ENCODE assay signal across 12 cellular contexts in genomic region chr2:61885896-61886603, GRCh38. TPM values are rescaled to one million over a fixed set of nuclear protein-coding genes. Genes with fewer than 3 reads are reported as not detected.
DNase-seq lines count a peak whose midpoint lies in the region; TF ChIP-seq lines count a peak whose summit lies in the region.
"Had no signal": no experiment of that assay in that cellular context is flagged by ENCODE, and none has a peak within 500 bp of the region (broad histone marks: within the 10 kb centered on the region; RNA-seq: fewer than 3 reads in every experiment).

No MANE protein-coding gene starts in this region.

- H4K20me1 ChIP-seq in MM.1S (ENCODE audit: insufficient read depth, low read length), result peaks cover 25% of the 10 kb centered on the region
- peaks cover 38% of the 10 kb centered on the region for H4K20me1 ChIP-seq in osteoblast (ENCODE audit: insufficient read depth, low read length)

- no peaks in the 10 kb centered on the region for H3F3A ChIP-seq in MM.1S (ENCODE audit: insufficient read depth, low read length)

- peak overlapping the region; percentile 98 for H3K4me3 Mint-ChIP-seq in T-helper 1 cell treated with Interleukin-12 subunit alpha and Interleukin-12 subunit beta and Interleukin-4 antibody, amounts not matched to agents 30 μg/mL and 1 μg/mL, for 36 hours
- no peak overlapping the region for H3K4me3 Mint-ChIP-seq in dendritic cell treated with granulocyte-macrophage colony-stimulating factor and Interleukin-4, amounts not matched to agents 40 ng/mL and 50 ng/mL, for 4 days

- H3K27ac Mint-ChIP-seq in T-helper 1 cell treated with Interleukin-12 subunit alpha and Interleukin-12 subunit beta and Interleukin-4 antibody, amounts not matched to agents 30 μg/mL and 1 μg/mL, for 36 hours, result no peak overlapping the region
- peak overlapping the region; percentile 97 for H3K27ac Mint-ChIP-seq in dendritic cell treated with granulocyte-macrophage colony-stimulating factor and Interleukin-4, amounts not matched to agents 40 ng/mL and 50 ng/mL, for 4 days

- peaks cover 25% of the 10 kb centered on the region for H3K36me3 Mint-ChIP-seq in T-helper 1 cell treated with Interleukin-12 subunit alpha and Interleukin-12 subunit beta and Interleukin-4 antibody, amounts not matched to agents 30 μg/mL and 1 μg/mL, for 36 hours (ENCODE audit: low read depth)
- peaks cover 69% of the 10 kb centered on the region for H3K36me3 Mint-ChIP-seq in dendritic cell treated with granulocyte-macrophage colony-stimulating factor and Interleukin-4, amounts not matched to agents 40 ng/mL and 50 ng/mL, for 4 days (ENCODE audit: low read depth)

- no peak for DNase-seq in T-helper 1 cell
- no peak for DNase-seq in MM.1S
- no peak for DNase-seq in osteoblast (ENCODE audit: insufficient read length, low spot score, missing footprints)
- DNase-seq in C1 segment of cervical spinal cord (lab: John Stamatoyannopoulos, UW), result no peak
- DNase-seq in pons (ENCODE audit: low spot score), result no peak
- no peak for DNase-seq in effector CD8-positive, alpha-beta T cell (lab: John Stamatoyannopoulos, UW)
- DNase-seq: cerebellar nuclear complex, hippocampal formation, NCI-H510A treated with DMSO at 0.1 percent for 48 hours had no signal

- H3K4me2 ChIP-seq in MM.1S (ENCODE audit: low read depth, low read length) (peak overlapping the region; percentile 75; the same call in 1 of the 2 replicates), osteoblast (ENCODE audit: insufficient read depth, low read length) (peak overlapping the region; percentile 91)

- H3K9me3 ChIP-seq in MM.1S (replicated peaks; ENCODE audit: insufficient read depth, low read length) (no peaks in the 10 kb centered on the region), osteoblast (ENCODE audit: low read depth, low read length) (no peaks in the 10 kb centered on the region)

- H2AFZ ChIP-seq in MM.1S (ENCODE audit: low read length) (no peak overlapping the region), osteoblast (ENCODE audit: low read length) (no peak overlapping the region)
- H2AFZ ChIP-seq: parathyroid adenoma had no signal

- no peaks in the 10 kb centered on the region for H3K9me2 ChIP-seq in MM.1S (replicated peaks; ENCODE audit: insufficient read depth, low read length)

- H3K36me3 ChIP-seq in MM.1S (replicated peaks; ENCODE audit: insufficient read depth, low read length), result peaks cover 4% of the 10 kb centered on the region; the same call in 1 of the 2 replicates
- peaks cover 41% of the 10 kb centered on the region for H3K36me3 ChIP-seq in osteoblast (ENCODE audit: insufficient read depth, low read length)

- H3K4me3 ChIP-seq in MM.1S (ENCODE audit: low read length) (no peak overlapping the region), osteoblast (ENCODE audit: insufficient read depth, low read length) (peak overlapping the region; percentile 100)

- peaks cover 62% of the 10 kb centered on the region for H3K79me2 ChIP-seq in MM.1S (ENCODE audit: low read length)
- peaks cover 54% of the 10 kb centered on the region for H3K79me2 ChIP-seq in osteoblast (ENCODE audit: insufficient read depth, low read length)

- no peak overlapping the region for H3K9ac ChIP-seq in MM.1S (ENCODE audit: low read length)
- H3K9ac ChIP-seq: parathyroid adenoma had no signal

- no peaks in the 10 kb centered on the region for H3K27me3 ChIP-seq in MM.1S (replicated peaks; ENCODE audit: insufficient read depth, low read length)
- H3K27me3 ChIP-seq in osteoblast (ENCODE audit: insufficient read depth, low read length), result no peaks in the 10 kb centered on the region

- H3K27me3 Mint-ChIP-seq in T-helper 1 cell treated with Interleukin-12 subunit alpha and Interleukin-12 subunit beta and Interleukin-4 antibody, amounts not matched to agents 30 μg/mL and 1 μg/mL, for 36 hours (ENCODE audit: low read depth), result no peaks in the 10 kb centered on the region
- no peaks in the 10 kb centered on the region for H3K27me3 Mint-ChIP-seq in dendritic cell treated with granulocyte-macrophage colony-stimulating factor and Interleukin-4, amounts not matched to agents 40 ng/mL and 50 ng/mL, for 4 days

- intact Hi-C loops in dendritic cell treated with granulocyte-macrophage colony-stimulating factor and Interleukin-4, amounts not matched to agents 40 ng/mL and 50 ng/mL, for 4 days (cut with micrococcal nuclease), result loop anchor here (5.0 kb wide), 1 partner anchor 349 kb away; the partner anchor contains the start of gene XPO1

- no peak for TF ChIP-seq CTCF in MM.1S (IDR thresholded peaks at IDR 0.05; ENCODE audit: low read length)
- no peak for TF ChIP-seq CTCF in osteoblast (IDR thresholded peaks at IDR 0.05; ENCODE audit: extremely low read depth, low read depth, low read length)

- H3K4me1 ChIP-seq in MM.1S (ENCODE audit: low read length), result 0 out of 2 replicates have a peak, but pooled peaks cover 5% of the 10 kb centered on the region
- peaks cover 8% of the 10 kb centered on the region for H3K4me1 ChIP-seq in osteoblast (ENCODE audit: insufficient read depth, low read length)

- H3K9me3 Mint-ChIP-seq in T-helper 1 cell treated with Interleukin-12 subunit alpha and Interleukin-12 subunit beta and Interleukin-4 antibody, amounts not matched to agents 30 μg/mL and 1 μg/mL, for 36 hours, result no peaks in the 10 kb centered on the region
- no peaks in the 10 kb centered on the region for H3K9me3 Mint-ChIP-seq in dendritic cell treated with granulocyte-macrophage colony-stimulating factor and Interleukin-4, amounts not matched to agents 40 ng/mL and 50 ng/mL, for 4 days

- H3K27ac ChIP-seq in MM.1S (ENCODE audit: low read length) (no peak overlapping the region), osteoblast (ENCODE audit: low read depth, low read length) (no peak overlapping the region)
- H3K27ac ChIP-seq: parathyroid adenoma had no signal

- H3K4me1 Mint-ChIP-seq in T-helper 1 cell treated with Interleukin-12 subunit alpha and Interleukin-12 subunit beta and Interleukin-4 antibody, amounts not matched to agents 30 μg/mL and 1 μg/mL, for 36 hours (ENCODE audit: low read depth), result peaks cover 25% of the 10 kb centered on the region
- H3K4me1 Mint-ChIP-seq in dendritic cell treated with granulocyte-macrophage colony-stimulating factor and Interleukin-4, amounts not matched to agents 40 ng/mL and 50 ng/mL, for 4 days (ENCODE audit: low read depth), result peaks cover 19% of the 10 kb centered on the region

RNA-seq across cellular contexts. Expression of gene CCT4, which starts 2.4 kb away (rescaled TPM):
- total RNA-seq in osteoblast, result 116 and 117 TPM in 2 replicates

RNA-seq across cellular contexts. Expression of gene COMMD1, which starts 19.4 kb away (rescaled TPM):
- 44.5 and 51.8 TPM in 2 replicates for total RNA-seq in osteoblast

RNA-seq across cellular contexts. Expression of gene FAM161A, which starts 32.2 kb away (rescaled TPM):
- total RNA-seq in osteoblast, result 3.2 and 3.3 TPM in 2 replicates
